17 cellular contexts compared by ENCODE assay signal in genomic region chr11:122234257-122234656, GRCh38.
"Had no signal": no experiment of that assay in that cellular context is flagged by ENCODE, and none has a peak within 500 bp of the region (broad histone marks: within the 10 kb centered on the region; RNA-seq: fewer than 3 reads in every experiment).

No MANE protein-coding gene starts in this region.

- H3K9me3 ChIP-seq: heart right ventricle, left lung, tibial artery had no signal

- ATAC-seq: activated T-cell treated with anti-CD3 and anti-CD28 coated beads, Interleukin-2, amount 50 U/mL, for 4 hours; esophagus mucosa; heart right ventricle; left lung; stimulated activated naive CD8-positive, alpha-beta T cell treated with anti-CD3 and anti-CD28 coated beads, Interleukin-15, amount 100 ng/mL, for 72 hours had no signal

- H3K4me3 ChIP-seq: heart right ventricle, left lung, tibial artery had no signal

- H3K27me3 ChIP-seq: brain microvascular endothelial cell, heart right ventricle, left lung, tibial artery had no signal

- H3K36me3 ChIP-seq: brain microvascular endothelial cell, heart right ventricle, left lung, tibial artery had no signal

- H3K27ac ChIP-seq: brain microvascular endothelial cell, heart right ventricle, left lung, tibial artery had no signal

- DNase-seq: activated CD4-positive, alpha-beta T cell treated with anti-CD3 and anti-CD28 coated beads for 1 hour; activated CD4-positive, alpha-beta T cell treated with anti-CD3 and anti-CD28 coated beads, Interleukin-2, amount 50 U/mL, for 48 hours; activated gamma-delta T cell; activated naive CD8-positive, alpha-beta T cell treated with anti-CD3 and anti-CD28 coated beads for 36 hours; activated T-cell treated with anti-CD3 and anti-CD28 coated beads, Interleukin-2, amount 50 U/mL, for 4 hours; brain microvascular endothelial cell; cerebellar nuclear complex; dermis blood vessel endothelial cell; heart right ventricle; left lung; mesenchymal stem cell; nephron progenitor cell; stimulated activated CD4-positive, alpha-beta T cell treated with anti-CD3 and anti-CD28 coated beads, Interleukin-15, amount 100 ng/mL, for 24 hours; stimulated activated CD4-positive, alpha-beta T cell treated with anti-CD3 and anti-CD28 coated beads, Interleukin-4, amount 100 ng/mL, for 24 hours; stimulated activated naive CD8-positive, alpha-beta T cell treated with anti-CD3 and anti-CD28 coated beads, Interleukin-15, amount 100 ng/mL, for 72 hours; tibial artery had no signal
